1 cellular context compared by ENCODE assay signal in genomic region chr11:75208444-75208843, GRCh38.
TF ChIP-seq lines count a peak whose summit lies in the region.

No MANE protein-coding gene starts in this region.

TF ChIP-seq in K562, 482 proteins besides CTCF, POLR2A, EP300 and RAD21 (continued from another document and continues in another):
- TF ChIP-seq ZBTB40 (IDR thresholded peaks at IDR 0.05) (peak; percentile 18; the same call in 1 of the 2 replicates), ZBTB40 (CRISPR knock-in tag; IDR thresholded peaks at IDR 0.05) (no peak), CBFB (CRISPR knock-in tag; IDR thresholded peaks at IDR 0.05) (no peak), GATA2 (CRISPR knock-in tag; IDR thresholded peaks at IDR 0.05) (peak; percentile 97), ZNF436 (CRISPR knock-in tag; IDR thresholded peaks at IDR 0.05) (no peak), ZNF766 (CRISPR knock-in tag; conservative IDR thresholded peaks at IDR 0.05) (peak; percentile 58; the same call in 1 of the 2 replicates), ZNF780A (CRISPR knock-in tag; IDR thresholded peaks at IDR 0.05) (no peak), ZHX1 (conservative IDR thresholded peaks at IDR 0.05; ENCODE audit: low read length) (no peak), PHB2 (IDR thresholded peaks at IDR 0.05; ENCODE audit: low read depth) (peak; percentile 69; the same call in 1 of the 2 replicates), NR2F6 (CRISPR knock-in tag; IDR thresholded peaks at IDR 0.05) (no peak), VEZF1 (CRISPR knock-in tag; IDR thresholded peaks at IDR 0.05) (peak; percentile 59), ZNF263 (CRISPR knock-in tag; IDR thresholded peaks at IDR 0.05; ENCODE audit: borderline replicate concordance) (peak; percentile 66; the same call in 1 of the 2 replicates), CC2D1A (IDR thresholded peaks at IDR 0.05) (peak; percentile 66; the same call in 1 of the 2 replicates), HBP1 (CRISPR knock-in tag; IDR thresholded peaks at IDR 0.05) (no peak), ZNF583 (CRISPR knock-in tag; IDR thresholded peaks at IDR 0.05) (no peak), CBFA2T3 (IDR thresholded peaks at IDR 0.05) (peak; percentile 97), POLR2AphosphoS5 (IDR thresholded peaks at IDR 0.05; ENCODE audit: control insufficient read depth, insufficient read depth, low read depth, low read length) (peak; percentile 84), DMBX1 (CRISPR knock-in tag; IDR thresholded peaks at IDR 0.05; ENCODE audit: borderline replicate concordance) (peak; percentile 60; the same call in 1 of the 2 replicates), ZNF644 (tag; IDR thresholded peaks at IDR 0.05; ENCODE audit: low read depth) (peak; percentile 65; the same call in 1 of the 2 replicates), ZNF24 (IDR thresholded peaks at IDR 0.05) (no peak), SPI1 (IDR thresholded peaks at IDR 0.05; ENCODE audit: borderline replicate concordance, low read depth, low read length) (peak; percentile 75; the same call in 1 of the 2 replicates), ID3 (CRISPR knock-in tag; IDR thresholded peaks at IDR 0.05) (no peak), ID3 (tag; IDR thresholded peaks at IDR 0.05) (peak; percentile 69; the same call in 1 of the 2 replicates), ARHGAP35 (IDR thresholded peaks at IDR 0.05; ENCODE audit: partially characterized antibody) (no peak), ZNF445 (CRISPR knock-in tag; IDR thresholded peaks at IDR 0.05; ENCODE audit: low read depth) (no peak), RCOR1 (IDR thresholded peaks at IDR 0.05; ENCODE audit: borderline replicate concordance in 1 of 2, low read depth in 2 of 2, low read length in 2 of 2) (peak; percentile 98 to 100), GABPA (tag; conservative IDR thresholded peaks at IDR 0.05; ENCODE audit: low read depth) (peak; percentile 50; the same call in 1 of the 2 replicates), E2F5 (CRISPR knock-in tag; IDR thresholded peaks at IDR 0.05) (no peak), CTCFL (IDR thresholded peaks at IDR 0.05; ENCODE audit: borderline replicate concordance, insufficient read depth, low read depth, low read length, poor library complexity, severe bottlenecking) (no peak), ZBTB2 (IDR thresholded peaks at IDR 0.05) (no peak), CREB1 (IDR thresholded peaks at IDR 0.05) (peak; percentile 40; the same call in 1 of the 2 replicates), CREB1 (CRISPR knock-in tag; IDR thresholded peaks at IDR 0.05) (0 out of 2 replicates have a peak, but pooled peaks have one; percentile 26), STAT5A (IDR thresholded peaks at IDR 0.05; ENCODE audit: borderline replicate concordance, low read length) (peak; percentile 69; the same call in 1 of the 2 replicates), CBX3 (IDR thresholded peaks at IDR 0.05; ENCODE audit: borderline replicate concordance in 1 of 2, low read length in 2 of 2) (no peak), HINFP (tag; conservative IDR thresholded peaks at IDR 0.05; ENCODE audit: low read depth) (no peak), ZZZ3 (IDR thresholded peaks at IDR 0.05) (no peak), ARNT (IDR thresholded peaks at IDR 0.05) (no peak), ZKSCAN8 (CRISPR knock-in tag; IDR thresholded peaks at IDR 0.05) (peak; percentile 55; the same call in 1 of the 2 replicates)
